10 cellular contexts compared by ENCODE assay signal in genomic region chr20:56418385-56418861, GRCh38. TPM values are rescaled to one million over a fixed set of nuclear protein-coding genes. Genes with fewer than 3 reads are reported as not detected.
DNase-seq lines count a peak whose midpoint lies in the region; ATAC-seq and TF ChIP-seq lines count a peak whose summit lies in the region.
"Had no signal": no experiment of that assay in that cellular context is flagged by ENCODE, and none has a peak within 500 bp of the region (broad histone marks: within the 10 kb centered on the region; RNA-seq: fewer than 3 reads in every experiment).

No MANE protein-coding gene starts in this region.

- 49 to 65% methylated on average over 11 of the region's 11 CpGs for WGBS in heart right ventricle, 2 donors
- 41% methylated on average over 11 of the region's 11 CpGs for WGBS in thymus

- TF ChIP-seq CTCF in heart right ventricle (IDR thresholded peaks at IDR 0.05) = no peak

- H3K9me3 Mint-ChIP-seq in activated naive CD4-positive, alpha-beta T cell treated with anti-CD3 and anti-CD28 coated beads, Interleukin-2, amount 10 ng/mL, durations not matched to agents 7 days and 5 days = no peaks in the 10 kb centered on the region

- H3K4me3 Mint-ChIP-seq in activated naive CD4-positive, alpha-beta T cell treated with anti-CD3 and anti-CD28 coated beads, Interleukin-2, amount 10 ng/mL, durations not matched to agents 7 days and 5 days = peak overlapping the region; percentile 22
- H3K4me3 Mint-ChIP-seq: B cell had no signal

- H3K27me3 ChIP-seq in heart right ventricle (no peaks in the 10 kb centered on the region), thymus (ENCODE audit: control insufficient read depth, insufficient read depth) (no peaks in the 10 kb centered on the region)

- H3K4me3 ChIP-seq in heart right ventricle = peak overlapping the region in 1 of 10 donors; percentile 0
- H3K4me3 ChIP-seq in thymus (ENCODE audit: low read length) = no peak overlapping the region

- H3K36me3 ChIP-seq in heart right ventricle (no peaks in the 10 kb centered on the region), thymus (ENCODE audit: control insufficient read depth, insufficient read depth) (no peaks in the 10 kb centered on the region)

- ATAC-seq in heart right ventricle (peak in 5 of 8 donors; percentile 13 to 78 (median 29)), GM19035 (IDR thresholded peaks at IDR 0.05; ENCODE audit: unreplicated experiment) (no peak), HG03521 (IDR thresholded peaks at IDR 0.05; ENCODE audit: unreplicated experiment) (no peak)

- peaks cover 83% of the 10 kb centered on the region for H3K4me1 Mint-ChIP-seq in activated naive CD4-positive, alpha-beta T cell treated with anti-CD3 and anti-CD28 coated beads, Interleukin-2, amount 10 ng/mL, durations not matched to agents 7 days and 5 days

- peaks cover 41% of the 10 kb centered on the region for H3K36me3 Mint-ChIP-seq in activated naive CD4-positive, alpha-beta T cell treated with anti-CD3 and anti-CD28 coated beads, Interleukin-2, amount 10 ng/mL, durations not matched to agents 7 days and 5 days

- H3K4me1 ChIP-seq in heart right ventricle = peaks cover 0 to 84% (median 20%) of the 10 kb centered on the region in 9 donors
- no peaks in the 10 kb centered on the region for H3K4me1 ChIP-seq in thymus (ENCODE audit: control insufficient read depth, insufficient read depth, low read length)

- no peaks in the 10 kb centered on the region for H3K27me3 Mint-ChIP-seq in activated naive CD4-positive, alpha-beta T cell treated with anti-CD3 and anti-CD28 coated beads, Interleukin-2, amount 10 ng/mL, durations not matched to agents 7 days and 5 days
- H3K27me3 Mint-ChIP-seq: B cell had no signal

- peak; percentile 19 for DNase-seq in activated naive CD4-positive, alpha-beta T cell treated with Interleukin-2 at 50 U/mL for 16 hours
- no peak for DNase-seq in activated naive CD4-positive, alpha-beta T cell (lab: John Stamatoyannopoulos, UW)
- DNase-seq in activated naive CD4-positive, alpha-beta T cell treated with anti-CD3 and anti-CD28 coated beads, Interleukin-2, amount 10 ng/mL, durations not matched to agents 7 days and 5 days = peak; percentile 36
- DNase-seq in heart right ventricle (no peak), cerebellum (ENCODE audit: low spot score) (no peak)
- DNase-seq: NCI-H510A treated with DMSO at 0.1 percent for 48 hours had no signal

- CTCF ChIA-PET in activated naive CD4-positive, alpha-beta T cell treated with anti-CD3 and anti-CD28 coated beads, Interleukin-2, amount 10 ng/mL, durations not matched to agents 7 days and 5 days (lab: Charles Lee) = interaction anchor here (1.1 to 1.5 kb wide), 2 partner anchors 8 to 12 kb away, joined by 3 to 5 read pairs; no protein-coding TSS in a partner anchor

- H3K27ac Mint-ChIP-seq in activated naive CD4-positive, alpha-beta T cell treated with anti-CD3 and anti-CD28 coated beads, Interleukin-2, amount 10 ng/mL, durations not matched to agents 7 days and 5 days = peak overlapping the region; percentile 84

- intact Hi-C loops in heart right ventricle (cut with DNase I) = loop anchor here in 1 of 10 donors (10.0 kb wide), 1 partner anchor 46 kb away; the partner anchor contains the start of gene RTF2

- no peaks in the 10 kb centered on the region for H3K9me3 ChIP-seq in heart right ventricle
- no peaks in the 10 kb centered on the region for H3K9me3 ChIP-seq in thymus (ENCODE audit: control insufficient read depth)

- peak overlapping the region; percentile 21 to 88 (median 79) for H3K27ac ChIP-seq in heart right ventricle
- H3K27ac ChIP-seq in thymus (ENCODE audit: low read depth) = peak overlapping the region; percentile 44

RNA-seq across cellular contexts. Expression of gene CASS4, which starts 6.4 kb away (rescaled TPM):
- total RNA-seq in heart right ventricle (1 to 10 TPM in 1 of 10 donors, under 1 TPM in 9; 0.22 to 2.8 (median 0.77) TPM), cerebellum (1.1 TPM)
- polyA plus RNA-seq in heart right ventricle (under 1 TPM; 0.35 to 0.37 TPM), thymus (3.7 TPM)

RNA-seq across cellular contexts. Expression of gene CSTF1, which starts 26.0 kb away (rescaled TPM):
- 10 to 100 TPM; 16.3 to 23.7 (median 21.6) TPM for total RNA-seq in heart right ventricle
- polyA plus RNA-seq in heart right ventricle = 10 to 100 TPM in 1 of 2 donors, 1 to 10 TPM in 1; 3.7 to 11.3 TPM
- 16.0 TPM for polyA plus RNA-seq in thymus
- total RNA-seq in cerebellum = 27.5 TPM

RNA-seq across cellular contexts. Expression of gene AURKA, which starts 26.4 kb away (rescaled TPM):
- total RNA-seq in heart right ventricle = 10 to 100 TPM in 1 of 10 donors, 1 to 10 TPM in 9; 3.9 to 12.2 (median 7.5) TPM
- 10 to 100 TPM in 1 of 2 donors, 1 to 10 TPM in 1; 2.4 to 11.0 TPM for polyA plus RNA-seq in heart right ventricle
- polyA plus RNA-seq in thymus = 4.1 TPM
- total RNA-seq in cerebellum = 8.3 TPM

RNA-seq across cellular contexts. Expression of gene RTF2, which starts 50.0 kb away (rescaled TPM):
- total RNA-seq in heart right ventricle (10 to 100 TPM; 83.1 to 95.5 (median 88.6) TPM), cerebellum (32.2 TPM)
- polyA plus RNA-seq in heart right ventricle (100 to 1,000 TPM in 1 of 2 donors, 10 to 100 TPM in 1; 29.1 to 113 TPM), thymus (91.6 TPM)

RNA-seq across cellular contexts. Expression of gene FAM210B, which starts 59.6 kb away (rescaled TPM):
- 10 to 100 TPM; 48.8 to 85.2 (median 57.6) TPM for total RNA-seq in heart right ventricle
- polyA plus RNA-seq in heart right ventricle = 10 to 100 TPM; 27.1 to 36.2 TPM
- polyA plus RNA-seq in thymus = 39.2 TPM
- 22.0 TPM for total RNA-seq in cerebellum

Comparison
In these comparisons a context has a peak if more than half of its experiments do, and no peak if none do; other contexts are left out.
1. DNase-seq: peak in activated naive CD4-positive, alpha-beta T cell treated with Interleukin-2 at 50 U/mL for 16 hours (single experiment) and activated naive CD4-positive, alpha-beta T cell treated with anti-CD3 and anti-CD28 coated beads, Interleukin-2, amount 10 ng/mL, durations not matched to agents 7 days and 5 days (single experiment); none in activated naive CD4-positive, alpha-beta T cell (0 of 4), heart right ventricle (0 of 2) and cerebellum (single experiment).
2. ATAC-seq: peak in heart right ventricle (5 of 8); none in GM19035 (single experiment) and HG03521 (single experiment).